In the genomic region with DNA sequence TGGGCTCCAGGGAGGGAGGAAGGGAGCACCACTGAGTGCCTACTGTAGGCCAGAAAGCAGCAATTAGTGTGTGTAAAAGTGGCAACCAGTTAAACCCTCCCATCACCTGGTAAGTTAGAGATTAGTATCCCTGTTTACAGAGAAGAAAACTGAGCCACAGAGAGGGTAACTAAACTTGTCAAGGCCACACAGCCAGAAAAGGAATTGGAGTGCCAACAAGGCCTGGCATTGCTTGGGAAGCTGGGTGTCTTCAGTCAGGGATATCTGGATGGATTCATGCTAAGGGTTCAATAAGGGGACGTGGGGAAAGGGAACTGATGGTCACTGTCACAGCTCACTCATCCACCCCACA, we compare ENCODE assay signal across 9 cellular contexts. TPM values are rescaled to one million over a fixed set of nuclear protein-coding genes. Genes with fewer than 3 reads are reported as not detected.
A peak's percentile ranks its signal among the peaks of the same experiment; 100 is the strongest.
DNase-seq lines count a peak whose midpoint lies in the region; ATAC-seq, FAIRE-seq and TF ChIP-seq lines count a peak whose summit lies in the region.
"Had no signal": no experiment of that assay in that cellular context is flagged by ENCODE, and none has a peak within 500 bp of the region (broad histone marks: within the 10 kb centered on the region; RNA-seq: fewer than 3 reads in every experiment).

No MANE protein-coding gene starts in this region.

- CTCF ChIA-PET in CD4-positive, alpha-beta T cell (lab: Charles Lee): interaction anchor here (1.4 to 3.2 kb wide), 5 partner anchors 25 to 238 kb away, joined by 3 to 35 read pairs (median 15); no protein-coding TSS in a partner anchor

- H3K9me3 Mint-ChIP-seq in CD4-positive, alpha-beta T cell: no peaks in the 10 kb centered on the region
- no peaks in the 10 kb centered on the region for H3K9me3 Mint-ChIP-seq in neural progenitor cell

- H3K4me3 ChIP-seq in NT2/D1 (ENCODE audit: insufficient read length, low read depth) (peak overlapping the region; percentile 71), colonic mucosa (no peak overlapping the region), neural progenitor cell (peak overlapping the region; percentile 63), kidney (ENCODE audit: low read length in 2 of 2) (peak overlapping the region in 1 of 2 donors; percentile 71)

- peaks cover 15% of the 10 kb centered on the region for H3K4me1 Mint-ChIP-seq in CD4-positive, alpha-beta T cell (ENCODE audit: low read depth)
- H3K4me1 Mint-ChIP-seq in neural progenitor cell: peaks cover 54% of the 10 kb centered on the region

- H3K9me3 ChIP-seq in CD4-positive, alpha-beta T cell (ENCODE audit: control insufficient read depth, low read length): no peaks in the 10 kb centered on the region
- H3K9me3 ChIP-seq in NT2/D1 (ENCODE audit: insufficient read depth, low read length) (no peaks in the 10 kb centered on the region), colonic mucosa (no peaks in the 10 kb centered on the region), neural progenitor cell (ENCODE audit: low read depth) (no peaks in the 10 kb centered on the region), kidney (ENCODE audit: control insufficient read depth in 1 of 2, low read length in 2 of 2) (no peaks in the 10 kb centered on the region)

- peaks cover 19% of the 10 kb centered on the region for H3K4me1 ChIP-seq in NT2/D1 (ENCODE audit: insufficient read depth, insufficient read length)
- H3K4me1 ChIP-seq in colonic mucosa: no peaks in the 10 kb centered on the region
- H3K4me1 ChIP-seq in neural progenitor cell: peaks cover 12% of the 10 kb centered on the region
- no peaks in the 10 kb centered on the region for H3K4me1 ChIP-seq in kidney (ENCODE audit: control insufficient read depth in 1 of 2, insufficient read depth in 1 of 2, low read depth in 1 of 2, low read length in 2 of 2)

- no peaks in the 10 kb centered on the region for H3K79me2 ChIP-seq in neural progenitor cell (ENCODE audit: low read depth)

- H3K36me3 ChIP-seq in NT2/D1 (ENCODE audit: insufficient read depth, insufficient read length, low read length): no peaks in the 10 kb centered on the region
- H3K36me3 ChIP-seq in colonic mucosa: no peaks in the 10 kb centered on the region
- H3K36me3 ChIP-seq in neural progenitor cell: no peaks in the 10 kb centered on the region
- no peaks in the 10 kb centered on the region for H3K36me3 ChIP-seq in kidney (ENCODE audit: control insufficient read depth in 1 of 2, insufficient read depth in 2 of 2, low read length in 2 of 2)

- peaks cover 27% of the 10 kb centered on the region for H3F3A ChIP-seq in neural progenitor cell (ENCODE audit: low read depth)

- peak overlapping the region; percentile 90 for H3K27ac Mint-ChIP-seq in CD4-positive, alpha-beta T cell
- peak overlapping the region; percentile 62 for H3K27ac Mint-ChIP-seq in neural progenitor cell

- POLR2A ChIA-PET in CD4-positive, alpha-beta T cell (lab: Charles Lee): interaction anchor here (1.0 to 2.1 kb wide), 3 partner anchors 12 to 143 kb away, joined by 3 to 12 read pairs (median 4); a partner anchor contains a TSS

- no peak for ATAC-seq in CD4-positive, alpha-beta T cell (ENCODE audit: poor library complexity)
- ATAC-seq in HG02885 (IDR thresholded peaks at IDR 0.05; ENCODE audit: poor library complexity, unreplicated experiment): no peak

- H3K4me2 ChIP-seq in neural progenitor cell: peak overlapping the region; percentile 91

- H3K9ac ChIP-seq in NT2/D1 (ENCODE audit: insufficient read length, low read depth) (peak overlapping the region; percentile 80), colonic mucosa (ENCODE audit: low read depth in 2 of 2, low read length in 2 of 2) (peak overlapping the region in 1 of 2 donors; percentile 79), neural progenitor cell (no peak overlapping the region), kidney (ENCODE audit: low read length in 2 of 2) (peak overlapping the region in 1 of 2 donors; percentile 67)

- no peak overlapping the region for H3K27ac ChIP-seq in CD4-positive, alpha-beta T cell (ENCODE audit: low read depth, low read length)
- H3K27ac ChIP-seq in colonic mucosa (peak overlapping the region; percentile 75), neural progenitor cell (no peak overlapping the region), kidney (ENCODE audit: low read depth in 2 of 2, low read length in 2 of 2) (no peak overlapping the region)

- H3K4me3 Mint-ChIP-seq in CD4-positive, alpha-beta T cell: peak overlapping the region; percentile 98
- peak overlapping the region; percentile 88 for H3K4me3 Mint-ChIP-seq in neural progenitor cell

- intact Hi-C loops in CD4-positive, alpha-beta T cell (cut with DNase I, micrococcal nuclease): loop anchor here (1.0 to 10.0 kb wide), 5 partner anchors 73 to 625 kb away; a partner anchor contains a TSS
- intact Hi-C loops in colonic mucosa (cut with DNase I): loop anchor here (2.0 to 10.0 kb wide), 3 partner anchors 19 to 125 kb away; no protein-coding TSS in a partner anchor
- intact Hi-C loops in kidney (cut with DNase I): no loop called here

- H2AFZ ChIP-seq in neural progenitor cell (replicated peaks): no peak overlapping the region

- no peak for DNase-seq in CD4-positive, alpha-beta T cell
- no peak for DNase-seq in NT2/D1 (ENCODE audit: low read depth, low spot score)
- DNase-seq in colonic mucosa: no peak
- no peak for DNase-seq in neural progenitor cell (ENCODE audit: low spot score)
- no peak for DNase-seq in AML-193 (lab: John Stamatoyannopoulos, UW)
- DNase-seq in kidney: no peak
- no peak for DNase-seq in cortex of kidney (lab: John Stamatoyannopoulos, UW)

- H4K20me1 ChIP-seq in neural progenitor cell (ENCODE audit: low read depth): no peaks in the 10 kb centered on the region

- peaks cover 4% of the 10 kb centered on the region for H3K36me3 Mint-ChIP-seq in CD4-positive, alpha-beta T cell (ENCODE audit: low read depth)
- H3K36me3 Mint-ChIP-seq in neural progenitor cell: no peaks in the 10 kb centered on the region

- H3K27me3 Mint-ChIP-seq in CD4-positive, alpha-beta T cell: no peaks in the 10 kb centered on the region
- peaks cover 9% of the 10 kb centered on the region for H3K27me3 Mint-ChIP-seq in neural progenitor cell (ENCODE audit: insufficient read depth, low read depth)

- no peak for TF ChIP-seq CTCF in CD4-positive, alpha-beta T cell (IDR thresholded peaks at IDR 0.05)
- TF ChIP-seq CTCF in colonic mucosa (IDR thresholded peaks at IDR 0.05) (no peak), neural progenitor cell (IDR thresholded peaks at IDR 0.05) (no peak), kidney (IDR thresholded peaks at IDR 0.05; ENCODE audit: borderline replicate concordance, extremely low read depth, insufficient read depth) (no peak)

- no peaks in the 10 kb centered on the region for H3K27me3 ChIP-seq in CD4-positive, alpha-beta T cell (ENCODE audit: control insufficient read depth, insufficient read depth, low read length)
- no peaks in the 10 kb centered on the region for H3K27me3 ChIP-seq in NT2/D1 (ENCODE audit: insufficient read depth, insufficient read length)
- H3K27me3 ChIP-seq in colonic mucosa: no peaks in the 10 kb centered on the region
- H3K27me3 ChIP-seq in neural progenitor cell: no peaks in the 10 kb centered on the region

- no peak for FAIRE-seq in kidney (lab: Jason Lieb, UNC)
- FAIRE-seq: bronchial epithelial cell had no signal

RNA-seq across cellular contexts. Expression of a gene that starts 23.6 kb away (rescaled TPM):
- under 1 TPM; 0.39 to 0.71 TPM for total RNA-seq in CD4-positive, alpha-beta T cell
- total RNA-seq in colonic mucosa: 1 to 10 TPM in 1 of 2 donors, under 1 TPM in 1; 0.59 to 1.6 TPM
- total RNA-seq in neural progenitor cell (ENCODE audit: low replicate concordance): 7.1 and 21.2 TPM in 2 replicates
- 3.2 TPM for total RNA-seq in kidney
- polyA plus RNA-seq in kidney (ENCODE audit: insufficient read depth, low read depth, low replicate concordance): 5.3 TPM

RNA-seq across cellular contexts. Expression of a gene that starts 28.1 kb away (rescaled TPM):
- under 1 TPM; 0.11 to 0.27 TPM for total RNA-seq in CD4-positive, alpha-beta T cell
- total RNA-seq in colonic mucosa (under 1 TPM; 0.45 to 0.59 TPM), neural progenitor cell (ENCODE audit: low replicate concordance) (1.4 and 3.1 TPM in 2 replicates), kidney (0.98 TPM)
- polyA plus RNA-seq in kidney (ENCODE audit: insufficient read depth, low read depth, low replicate concordance): 0.22 TPM
